ENCODE assay signal across 1 cellular context in genomic region chr10:68043030-68043429, GRCh38.
TF ChIP-seq lines count a peak whose summit lies in the region.

No MANE protein-coding gene starts in this region.

TF ChIP-seq in GM23338, 12 proteins besides CTCF, POLR2A, EP300 and RAD21 (continued from another document):
- TF ChIP-seq ZNF462 (CRISPR knock-in tag; IDR thresholded peaks at IDR 0.05) (no peak), STAT1 (IDR thresholded peaks at IDR 0.05; ENCODE audit: unreplicated experiment) (no peak), ETS1 (IDR thresholded peaks at IDR 0.05) (no peak)
